24 cellular contexts compared by ENCODE assay signal in the genomic region with DNA sequence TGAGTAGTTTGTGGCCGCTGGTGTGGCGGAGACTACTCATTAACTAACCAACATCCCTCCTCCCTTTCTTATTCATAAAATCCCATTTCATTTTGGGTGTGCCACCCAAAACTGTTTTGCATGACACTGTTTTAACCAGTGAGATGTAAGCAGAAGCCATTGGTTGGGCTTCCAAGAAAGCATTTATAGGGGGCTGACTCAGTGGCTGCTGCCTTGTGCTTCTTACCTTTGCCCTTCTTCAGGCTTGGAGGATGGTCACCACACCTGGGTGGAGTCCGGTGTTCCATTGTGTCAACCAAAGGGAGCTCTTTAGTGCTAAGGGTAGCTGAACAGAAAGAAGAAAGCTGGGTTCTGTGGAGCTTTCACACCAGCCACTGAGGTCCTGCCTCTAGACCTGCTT. TPM values are rescaled to one million over a fixed set of nuclear protein-coding genes. Genes with fewer than 3 reads are reported as not detected.
DNase-seq lines count a peak whose midpoint lies in the region; ATAC-seq, FAIRE-seq and TF ChIP-seq lines count a peak whose summit lies in the region.
"Had no signal": no experiment of that assay in that cellular context is flagged by ENCODE, and none has a peak within 500 bp of the region (broad histone marks: within the 10 kb centered on the region; RNA-seq: fewer than 3 reads in every experiment).

No MANE protein-coding gene starts in this region.

- H3K9me1 ChIP-seq in K562 (ENCODE audit: control insufficient read depth, insufficient read depth, low read length): no peaks in the 10 kb centered on the region

- H3K79me2 ChIP-seq in HCT116 (ENCODE audit: insufficient read depth, low read length) (no peaks in the 10 kb centered on the region), K562 (ENCODE audit: control insufficient read depth, insufficient read depth, low read length) (no peaks in the 10 kb centered on the region)

- ATAC-seq in HCT116: peak; percentile 55
- no peak for ATAC-seq in K562
- ATAC-seq in CD8-positive, alpha-beta T cell: no peak

- DNase-seq in activated naive CD4-positive, alpha-beta T cell (lab: John Stamatoyannopoulos, UW): no peak
- DNase-seq in HCT116 (ENCODE audit: low read depth, low spot score) (no peak), K562 (ENCODE audit: extremely low read depth in 1 of 4, low spot score in 3 of 4) (no peak), nephron progenitor cell (no peak), NCI-H446 treated with DMSO at 0.1 percent for 48 hours (lab: John Stamatoyannopoulos, UW) (no peak), T-helper 2 cell (no peak)
- DNase-seq in CD8-positive, alpha-beta T cell: no peak
- DNase-seq: 8988T; AML-193; C1 segment of cervical spinal cord; CD8-positive, alpha-beta memory T cell; GDM1; GM23248; Kasumi-1; MM.1S; NCI-H1092; NCI-H1436 treated with DMSO at 0.1 percent for 48 hours; NCI-H2029; NCI-H2227 treated with DMSO at 0.1 percent for 48 hours; NCI-H524 treated with DMSO at 0.1 percent for 48 hours; Right ventricle myocardium superior; SW 1271 had no signal

- H3K9me3 ChIP-seq in HCT116 (ENCODE audit: control insufficient read depth in 1 of 2, insufficient read depth in 1 of 2, low read depth in 1 of 2, low read length in 2 of 2) (no peaks in the 10 kb centered on the region), K562 (replicated peaks; ENCODE audit: control insufficient read depth, insufficient read depth, low read depth, low read length) (no peaks in the 10 kb centered on the region; the same call in 1 of the 2 replicates)
- no peaks in the 10 kb centered on the region for H3K9me3 ChIP-seq in CD8-positive, alpha-beta T cell (ENCODE audit: low read length)

- H3K36me3 ChIP-seq in HCT116 (ENCODE audit: control insufficient read depth in 1 of 2, insufficient read depth in 2 of 2, low read length in 2 of 2): no peaks in the 10 kb centered on the region
- no peaks in the 10 kb centered on the region for H3K36me3 ChIP-seq in K562 (ENCODE audit: control insufficient read depth, insufficient read depth, low read length)
- no peaks in the 10 kb centered on the region for H3K36me3 ChIP-seq in CD8-positive, alpha-beta T cell (ENCODE audit: insufficient read depth, low read length)

- RAD21 ChIA-PET in HCT116 (lab: Charles Lee; ENCODE audit: low non-redundant PET in 1 of 2, low total read pairs in 2 of 2, uncharacterized antibody in 2 of 2, unreplicated experiment in 2 of 2): no interaction called here

- H3K36me3 Mint-ChIP-seq in activated naive CD4-positive, alpha-beta T cell treated with anti-CD3 and anti-CD28 coated beads, Interleukin-2, amount 50 U/mL, for 24 hours: no peaks in the 10 kb centered on the region
- H3K36me3 Mint-ChIP-seq in nephron progenitor cell (ENCODE audit: low read depth): no peaks in the 10 kb centered on the region
- no peaks in the 10 kb centered on the region for H3K36me3 Mint-ChIP-seq in CD8-positive, alpha-beta T cell

- H3K9me3 Mint-ChIP-seq in activated naive CD4-positive, alpha-beta T cell treated with anti-CD3 and anti-CD28 coated beads, Interleukin-2, amount 50 U/mL, for 24 hours: no peaks in the 10 kb centered on the region
- H3K9me3 Mint-ChIP-seq in nephron progenitor cell: no peaks in the 10 kb centered on the region
- H3K9me3 Mint-ChIP-seq in CD8-positive, alpha-beta T cell: no peaks in the 10 kb centered on the region
- H3K9me3 Mint-ChIP-seq: CD8-positive, alpha-beta memory T cell had no signal

- no TSS peak for BruUV-seq in HCT116 (replicated peaks; lab: Mats Ljungman, UMichigan)
- no TSS peak for BruUV-seq in K562 (replicated peaks; lab: Mats Ljungman, UMichigan)

- peaks cover 20% of the 10 kb centered on the region for H3K4me1 Mint-ChIP-seq in activated naive CD4-positive, alpha-beta T cell treated with anti-CD3 and anti-CD28 coated beads, Interleukin-2, amount 50 U/mL, for 24 hours
- H3K4me1 Mint-ChIP-seq in nephron progenitor cell: no peaks in the 10 kb centered on the region
- peaks cover 11% of the 10 kb centered on the region for H3K4me1 Mint-ChIP-seq in CD8-positive, alpha-beta T cell (ENCODE audit: low read depth)

- H3K9me2 ChIP-seq in HCT116 (ENCODE audit: insufficient read depth): no peaks in the 10 kb centered on the region

- no peak overlapping the region for H3K4me3 Mint-ChIP-seq in activated naive CD4-positive, alpha-beta T cell treated with anti-CD3 and anti-CD28 coated beads, Interleukin-2, amount 50 U/mL, for 24 hours
- no peak overlapping the region for H3K4me3 Mint-ChIP-seq in nephron progenitor cell
- H3K4me3 Mint-ChIP-seq in CD8-positive, alpha-beta T cell: no peak overlapping the region
- H3K4me3 Mint-ChIP-seq: CD8-positive, alpha-beta memory T cell had no signal

- intact Hi-C loops in HCT116 (cut with micrococcal nuclease): loop anchor here (5.0 kb wide), 1 partner anchor 63 kb away; a partner anchor contains a TSS
- intact Hi-C loops in K562 (cut with micrococcal nuclease): no loop called here
- intact Hi-C loops in CD8-positive, alpha-beta T cell (cut with DNase I, micrococcal nuclease): no loop called here

- H2AFZ ChIP-seq in HCT116 (ENCODE audit: low read depth, low read length, poor library complexity, severe bottlenecking) (peak overlapping the region; percentile 91), K562 (ENCODE audit: low read depth, low read length) (peak overlapping the region; percentile 32; the same call in 1 of the 2 replicates)
- H2AFZ ChIP-seq: GM23248 had no signal

- CTCF ChIA-PET in HCT116 (lab: Charles Lee) (no interaction called here), K562 (lab: Yijun Ruan, JAX; ENCODE audit: low intra/inter-chr PET ratio) (no interaction called here)
- CTCF ChIA-PET in CD8-positive, alpha-beta T cell (lab: Charles Lee): interaction anchor here (0.9 kb wide), 1 partner anchor 11 kb away, joined by 3 read pairs; no protein-coding TSS in a partner anchor

- H3K27ac ChIP-seq in HCT116 (ENCODE audit: low read depth, low read length): peak overlapping the region; percentile 33; the same call in 1 of the 2 replicates
- H3K27ac ChIP-seq in K562 (ENCODE audit: extremely low read depth, low read depth, low read length): no peak overlapping the region
- no peak overlapping the region for H3K27ac ChIP-seq in CD8-positive, alpha-beta T cell (ENCODE audit: low read depth, low read length)
- H3K27ac ChIP-seq: GM23248 had no signal

- no peak for TF ChIP-seq CTCF in HCT116 (IDR thresholded peaks at IDR 0.05 in 2 of 3, conservative IDR thresholded peaks at IDR 0.05 in 1 of 3; ENCODE audit: borderline replicate concordance in 1 of 3, insufficient read depth in 1 of 3, low read depth in 2 of 3, low read length in 2 of 3)
- no peak for TF ChIP-seq CTCF in K562 (IDR thresholded peaks at IDR 0.05 in 2 of 3, conservative IDR thresholded peaks at IDR 0.05 in 1 of 3; ENCODE audit: insufficient read depth in 2 of 3, low read depth in 1 of 3, low read length in 3 of 3)
- TF ChIP-seq CTCF in nephron progenitor cell (IDR thresholded peaks at IDR 0.05): no peak
- no peak for TF ChIP-seq CTCF in CD8-positive, alpha-beta T cell (IDR thresholded peaks at IDR 0.05)

- WGBS in K562 (ENCODE audit: insufficient coverage, low coverage, missing lambda C conversion rate): 77% methylated on average over 3 of the region's 3 CpGs

- TF ChIP-seq RAD21 in HCT116 (IDR thresholded peaks at IDR 0.05; ENCODE audit: low read depth) (no peak), K562 (CRISPR knock-in tag; conservative IDR thresholded peaks at IDR 0.05 in 1 of 2, IDR thresholded peaks at IDR 0.05 in 1 of 2) (no peak)

- peak overlapping the region; percentile 51 for H3K27ac Mint-ChIP-seq in activated naive CD4-positive, alpha-beta T cell treated with anti-CD3 and anti-CD28 coated beads, Interleukin-2, amount 50 U/mL, for 24 hours
- peak overlapping the region; percentile 62 for H3K27ac Mint-ChIP-seq in nephron progenitor cell
- no peak overlapping the region for H3K27ac Mint-ChIP-seq in CD8-positive, alpha-beta T cell

- H3K27me3 ChIP-seq in HCT116 (ENCODE audit: insufficient read depth, low read length) (no peaks in the 10 kb centered on the region), K562 (ENCODE audit: control insufficient read depth in 2 of 2, insufficient read depth in 2 of 2, low read length in 2 of 2) (no peaks in the 10 kb centered on the region)
- H3K27me3 ChIP-seq in CD8-positive, alpha-beta T cell (ENCODE audit: insufficient read depth, low read length): no peaks in the 10 kb centered on the region

- no peak for TF ChIP-seq POLR2A in HCT116 (IDR thresholded peaks at IDR 0.05; ENCODE audit: borderline replicate concordance, extremely low read depth, insufficient read depth, insufficient read length)
- no peak for TF ChIP-seq POLR2A in K562 (conservative IDR thresholded peaks at IDR 0.05)

- TF ChIP-seq EP300 in K562 (IDR thresholded peaks at IDR 0.05; ENCODE audit: low read length): no peak

- in situ Hi-C loops in K562 (cut with MboI): no loop called here

- no peaks in the 10 kb centered on the region for H3K27me3 Mint-ChIP-seq in activated naive CD4-positive, alpha-beta T cell treated with anti-CD3 and anti-CD28 coated beads, Interleukin-2, amount 50 U/mL, for 24 hours
- peaks cover 11% of the 10 kb centered on the region for H3K27me3 Mint-ChIP-seq in nephron progenitor cell (ENCODE audit: low read depth, poor library complexity)
- H3K27me3 Mint-ChIP-seq in CD8-positive, alpha-beta T cell (ENCODE audit: low read depth): no peaks in the 10 kb centered on the region
- H3K27me3 Mint-ChIP-seq: CD8-positive, alpha-beta memory T cell had no signal

- H3K4me2 ChIP-seq in HCT116 (ENCODE audit: low read length) (peak overlapping the region; percentile 63), K562 (ENCODE audit: insufficient read depth, low read length) (no peak overlapping the region)

- peaks cover 29 to 38% of the 10 kb centered on the region in 2 experiments; a peak in 3 of 4 replicates for H3K4me1 ChIP-seq in HCT116 (ENCODE audit: control insufficient read depth in 1 of 2, insufficient read depth in 2 of 2, low read length in 2 of 2)
- peaks cover 4 to 9% of the 10 kb centered on the region in 2 experiments; a peak in 3 of 5 replicates for H3K4me1 ChIP-seq in K562 (replicated peaks in 1 of 2; ENCODE audit: control insufficient read depth in 2 of 2, insufficient read depth in 2 of 2, low read length in 2 of 2)
- H3K4me1 ChIP-seq in CD8-positive, alpha-beta T cell (ENCODE audit: insufficient read depth, low read length): peaks cover 12% of the 10 kb centered on the region

- FAIRE-seq in K562 (lab: Jason Lieb, UNC): no peak
- FAIRE-seq: GM18507 had no signal

- no peak overlapping the region; a peak in 1 of 4 replicates for H3K4me3 ChIP-seq in HCT116 (replicated peaks in 1 of 2; ENCODE audit: low read depth in 1 of 2, low read length in 2 of 2)
- no peak overlapping the region for H3K4me3 ChIP-seq in K562
- H3K4me3 ChIP-seq in CD8-positive, alpha-beta T cell (ENCODE audit: low read depth, low read length): no peak overlapping the region
- H3K4me3 ChIP-seq: GM23248 had no signal

- H3K9ac ChIP-seq in HCT116 (ENCODE audit: low read length) (peak overlapping the region; percentile 22; the same call in 1 of the 2 replicates), K562 (ENCODE audit: insufficient read depth in 1 of 2, low read depth in 2 of 2, low read length in 2 of 2) (no peak overlapping the region)
- H3K9ac ChIP-seq: GM23248 had no signal

- H4K20me1 ChIP-seq in HCT116 (ENCODE audit: insufficient read depth) (no peaks in the 10 kb centered on the region), K562 (replicated peaks; ENCODE audit: control insufficient read depth, insufficient read depth, low read length) (no peaks in the 10 kb centered on the region)

- POLR2A ChIA-PET in HCT116 (lab: Charles Lee): no interaction called here
- POLR2A ChIA-PET in K562 (lab: Yijun Ruan, JAX): interaction anchor here (0.6 kb wide), 1 partner anchor 27 kb away, joined by 3 read pairs; no protein-coding TSS in a partner anchor
- POLR2A ChIA-PET in CD8-positive, alpha-beta T cell (lab: Charles Lee): no interaction called here

RNA-seq across cellular contexts. Expression of a gene that starts 37.2 kb away (rescaled TPM):
- total RNA-seq in HCT116 (2021; ENCODE audit: unreplicated experiment): 20.1 TPM
- 16.0 and 18.5 TPM in 2 replicates for polyA plus RNA-seq in HCT116 (2012)
- total RNA-seq in K562 (2011; cell fraction: chromatin; rRNA removed; ENCODE audit: low replicate concordance): 60.0 and 102 TPM in 2 replicates
- total RNA-seq in K562 (2011; cell fraction: nucleolus; rRNA removed): 40.2 and 50.7 TPM in 2 replicates
- 70.0 and 75.9 TPM in 2 replicates for total RNA-seq in K562 (2011; cell fraction: nucleoplasm; rRNA removed)
- 16.1 and 27.6 TPM in 2 replicates for total RNA-seq in K562 (2014; rRNA removed)
- 14.1 and 15.9 TPM in 2 replicates for total RNA-seq in K562 (2014; rRNA removed; fragmentation: Illumina TruSeq; extraction: Trizol)
- total RNA-seq in K562 (2015; rRNA removed; fragmentation: Illumina TruSeq; extraction: Trizol): 15.6 and 18.7 TPM in 2 replicates
- 21.3 and 25.7 TPM in 2 replicates for total RNA-seq in K562 (2021)
- 43.6 and 48.7 TPM in 2 replicates for polyA plus RNA-seq in K562 (2011; rRNA removed)
- 30.4 and 33.0 TPM in 2 replicates for polyA plus RNA-seq in K562 (2011; cell fraction: cytosol; rRNA removed)
- polyA plus RNA-seq in K562 (2011; cell fraction: nucleus; rRNA removed): 81.3 and 107 TPM in 2 replicates
- 15.3 and 19.4 TPM in 2 replicates for polyA plus RNA-seq in K562 (2012)
- 21.6 and 24.2 TPM in 2 replicates for polyA plus RNA-seq in K562 (2014; fragmentation: Illumina TruSeq; extraction: Trizol)
- polyA plus RNA-seq in K562 (2014; fragmentation: Nextera tagmentation; extraction: Ambion mirVana): 1 to 10 TPM; 7.0 to 7.2 TPM
- 29.8 and 32.1 TPM in 2 replicates for polyA plus RNA-seq in K562 (2014; rRNA removed)
- polyA minus RNA-seq in K562 (2011; rRNA and poly(A)+ RNA removed): 77.5 and 80.6 TPM in 2 replicates
- 15.9 and 21.8 TPM in 2 replicates for polyA minus RNA-seq in K562 (2011; cell fraction: cytosol; rRNA and poly(A)+ RNA removed)
- polyA minus RNA-seq in K562 (2011; cell fraction: nucleus; rRNA and poly(A)+ RNA removed): 36.1 and 82.8 TPM in 2 replicates
- total RNA-seq in CD8-positive, alpha-beta T cell: 100 to 1,000 TPM; 205 TPM
